In genomic region chr1:99808391-99809115, GRCh38 we compare ENCODE assay signal across 8 cellular contexts. TPM values are rescaled to one million over a fixed set of nuclear protein-coding genes. Genes with fewer than 3 reads are reported as not detected.
DNase-seq lines count a peak whose midpoint lies in the region; ATAC-seq and FAIRE-seq lines count a peak whose summit lies in the region.

No MANE protein-coding gene starts in this region.

- H3K9ac ChIP-seq in adipocyte (ENCODE audit: low read length), result peak overlapping the region; percentile 65

- H3K4me3 ChIP-seq in adipocyte (ENCODE audit: low read length), result peak overlapping the region; percentile 46

- ATAC-seq in GM21619 (IDR thresholded peaks at IDR 0.05; ENCODE audit: unreplicated experiment), result peak; percentile 97
- ATAC-seq in left ventricle myocardium superior, result peak; percentile 92

- no peaks in the 10 kb centered on the region for H3K9me3 ChIP-seq in adipocyte (ENCODE audit: control insufficient read depth, low read length)

- no peaks in the 10 kb centered on the region for H3K36me3 ChIP-seq in adipocyte (ENCODE audit: control insufficient read depth, insufficient read depth, low read length, severe bottlenecking)

- H3K27me3 ChIP-seq in adipocyte (replicated peaks; ENCODE audit: control insufficient read depth, insufficient read depth, low read length), result no peaks in the 10 kb centered on the region

- FAIRE-seq in HTR-8/SVneo (lab: Jason Lieb, UNC), result peak; percentile 55

- H3K4me1 ChIP-seq in adipocyte (ENCODE audit: control insufficient read depth, insufficient read depth, low read length), result peaks cover 5% of the 10 kb centered on the region

- DNase-seq in activated T-cell treated with anti-CD3 and anti-CD28 coated beads for 4 hours, result peak; percentile 16
- DNase-seq in activated T-cell treated with anti-CD3 and anti-CD28 coated beads, Interleukin-2, amount 50 U/mL, for 48 hours, result no peak
- peak; percentile 57 for DNase-seq in HTR-8/SVneo (ENCODE audit: insufficient read length, low spot score)
- DNase-seq in NCI-H82 (lab: John Stamatoyannopoulos, UW), result peak; percentile 97
- peak; percentile 95 for DNase-seq in adipocyte (ENCODE audit: low read depth)
- DNase-seq in left ventricle myocardium superior, result no peak
- peak; percentile 70 for DNase-seq in putamen (ENCODE audit: low spot score)

- intact Hi-C loops in left ventricle myocardium superior (cut with micrococcal nuclease), result loop anchor here (10.0 kb wide), 1 partner anchor 646 kb away; no protein-coding TSS in a partner anchor

RNA-seq across cellular contexts. Expression of gene AGL, which starts 41.6 kb away (rescaled TPM):
- total RNA-seq in left ventricle myocardium superior, result 59.7 TPM

RNA-seq across cellular contexts. Expression of gene FRRS1, which starts 42.1 kb away (rescaled TPM):
- total RNA-seq in left ventricle myocardium superior, result 3.3 TPM

Comparison
In these comparisons a context has a peak if more than half of its experiments do, and no peak if none do; other contexts are left out.
1. DNase-seq: peak in activated T-cell treated with anti-CD3 and anti-CD28 coated beads for 4 hours (single experiment), HTR-8/SVneo (single experiment), NCI-H82 (single experiment), adipocyte (single experiment) and putamen (single experiment); none in activated T-cell treated with anti-CD3 and anti-CD28 coated beads, Interleukin-2, amount 50 U/mL, for 48 hours (0 of 2) and left ventricle myocardium superior (single experiment).